ENCODE assay signal across 11 cellular contexts in genomic region chr22:31917227-31917921, GRCh38. TPM values are rescaled to one million over a fixed set of nuclear protein-coding genes. Genes with fewer than 3 reads are reported as not detected.
DNase-seq lines count a peak whose midpoint lies in the region; ATAC-seq, FAIRE-seq and TF ChIP-seq lines count a peak whose summit lies in the region.
"Had no signal": no experiment of that assay in that cellular context is flagged by ENCODE, and none has a peak within 500 bp of the region (broad histone marks: within the 10 kb centered on the region; RNA-seq: fewer than 3 reads in every experiment).

No MANE protein-coding gene starts in this region.

- peak overlapping the region; percentile 66 for H3K4me2 ChIP-seq in GM12878 (ENCODE audit: control insufficient read depth, insufficient read depth)

- no peaks in the 10 kb centered on the region for H3K36me3 Mint-ChIP-seq in activated naive CD4-positive, alpha-beta T cell treated with anti-CD3 and anti-CD28 coated beads, Interleukin-2, amount 50 U/mL, for 72 hours

- H3K9me3 Mint-ChIP-seq in activated naive CD4-positive, alpha-beta T cell treated with anti-CD3 and anti-CD28 coated beads, Interleukin-2, amount 50 U/mL, for 72 hours: no peaks in the 10 kb centered on the region

- intact Hi-C loops in GM12878 (cut with micrococcal nuclease; ENCODE audit: unreplicated experiment): loop anchor here (1.0 kb wide), 1 partner anchor 27 kb away; the partner anchor contains the start of gene YWHAH

- no peak overlapping the region for H3K27ac Mint-ChIP-seq in activated naive CD4-positive, alpha-beta T cell treated with anti-CD3 and anti-CD28 coated beads, Interleukin-2, amount 50 U/mL, for 72 hours

- no peak for FAIRE-seq in GM12878 (lab: Jason Lieb, UNC)
- FAIRE-seq: K562, pancreas had no signal

- H3K9me3 ChIP-seq in GM12878 (replicated peaks; ENCODE audit: control insufficient read depth, insufficient read depth, low read length): no peaks in the 10 kb centered on the region
- H3K9me3 ChIP-seq: pancreas had no signal

- no peaks in the 10 kb centered on the region for H3K79me2 ChIP-seq in GM12878 (ENCODE audit: control insufficient read depth, insufficient read depth, low read length)

- in situ Hi-C loops in GM12878 (cut with MboI): no loop called here

- no peaks in the 10 kb centered on the region for H3K36me3 ChIP-seq in GM12878 (ENCODE audit: control insufficient read depth in 2 of 2, insufficient read depth in 2 of 2, low read length in 1 of 2)
- H3K36me3 ChIP-seq: pancreas had no signal

- no peaks in the 10 kb centered on the region for H4K20me1 ChIP-seq in GM12878 (ENCODE audit: control insufficient read depth, insufficient read depth)

- no peak overlapping the region; the same call in 1 of the 2 replicates for H3K9ac ChIP-seq in GM12878 (ENCODE audit: control insufficient read depth, insufficient read depth, low read length)

- peaks cover 15% of the 10 kb centered on the region for H3K4me1 ChIP-seq in GM12878 (ENCODE audit: control insufficient read depth, insufficient read depth, low read length)
- H3K4me1 ChIP-seq: pancreas had no signal

- peak; percentile 51 to 70; a peak in 2 of 4 replicates for TF ChIP-seq EP300 in GM12878 (IDR thresholded peaks at IDR 0.05; ENCODE audit: borderline replicate concordance in 1 of 2, control insufficient read depth in 1 of 2, low read depth in 2 of 2, low read length in 2 of 2)

- CTCF ChIA-PET in GM12878 (lab: Yijun Ruan, JAX): interaction anchor here (1.0 to 2.0 kb wide), 2 partner anchors 24 to 29 kb away, joined by 3 to 6 read pairs; no protein-coding TSS in a partner anchor

- POLR2A ChIA-PET in GM12878 (lab: Charles Lee): interaction anchor here (0.6 to 0.7 kb wide), 3 partner anchors 66 to 482 kb away, joined by 3 to 7 read pairs (median 4); no protein-coding TSS in a partner anchor

- no peak for TF ChIP-seq RAD21 in GM12878 (IDR thresholded peaks at IDR 0.05; ENCODE audit: insufficient read depth, low read depth, low read length)

- 0% methylated on average over 17 of the region's 17 CpGs for WGBS in GM12878 (ENCODE audit: insufficient coverage, insufficient replicate concordance, low lambda C conversion rate, missing lambda C conversion rate)

- H2AFZ ChIP-seq in GM12878 (ENCODE audit: control insufficient read depth, low read depth, low read length): no peak overlapping the region

- RAD21 ChIA-PET in GM12878 (lab: Charles Lee; ENCODE audit: unreplicated experiment): no interaction called here

- no TSS peak for BruUV-seq in GM12878 (replicated peaks; lab: Mats Ljungman, UMichigan)

- no peak for DNase-seq in activated naive CD4-positive, alpha-beta T cell treated with anti-CD3 and anti-CD28 coated beads, Interleukin-2, amount 50 U/mL, for 72 hours (ENCODE audit: low spot score in 2 of 2)
- no peak for DNase-seq in activated naive CD4-positive, alpha-beta T cell (lab: John Stamatoyannopoulos, UW)
- DNase-seq in GM12878 (ENCODE audit: low read depth, low spot score) (peak; percentile 24), iPS-NIHi11 (ENCODE audit: low spot score) (no peak)
- DNase-seq: glutamatergic neuron had no signal

- H3K27ac ChIP-seq in GM12878 (ENCODE audit: control insufficient read depth, insufficient read depth) (peak overlapping the region; percentile 55), temporal lobe (ENCODE audit: low read depth, low read length) (peak overlapping the region; percentile 44)
- H3K27ac ChIP-seq: pancreas had no signal

- TF ChIP-seq POLR2A in GM12878 (IDR thresholded peaks at IDR 0.05; ENCODE audit: low read depth, low read length): no peak

- no peaks in the 10 kb centered on the region for H3K27me3 ChIP-seq in GM12878 (replicated peaks in 1 of 2; ENCODE audit: control insufficient read depth in 2 of 2, insufficient read depth in 2 of 2, low read length in 1 of 2)
- H3K27me3 ChIP-seq: pancreas had no signal

- SMC1A ChIA-PET in GM12878 (lab: Charles Lee; ENCODE audit: uncharacterized antibody, unreplicated experiment): interaction anchor here (0.7 kb wide), 1 partner anchor 255 kb away, joined by 3 read pairs; the partner anchor contains the start of gene PISD

- H3K4me3 ChIP-seq in GM12878: no peak overlapping the region
- H3K4me3 ChIP-seq: K562, pancreas had no signal

- peak; percentile 43 to 45 for ATAC-seq in activated naive CD4-positive, alpha-beta T cell treated with anti-CD3 and anti-CD28 coated beads, Interleukin-2, amount 50 U/mL, for 72 hours
- peak; percentile 71 for ATAC-seq in HG03432 (IDR thresholded peaks at IDR 0.05; ENCODE audit: unreplicated experiment)
- ATAC-seq in GM12878: peak; percentile 90
- no peak for ATAC-seq in GM21786 (IDR thresholded peaks at IDR 0.05; ENCODE audit: unreplicated experiment)
- ATAC-seq in HG03469 (IDR thresholded peaks at IDR 0.05; ENCODE audit: unreplicated experiment): no peak
- ATAC-seq: K562 had no signal

- TF ChIP-seq CTCF in GM12878 (IDR thresholded peaks at IDR 0.05 in 2 of 3, conservative IDR thresholded peaks at IDR 0.05 in 1 of 3; ENCODE audit: control insufficient read depth in 2 of 3, extremely low read depth in 1 of 3, insufficient read depth in 1 of 3, low read depth in 3 of 3, low read length in 3 of 3): no peak

TF ChIP-seq in GM12878, 131 proteins besides CTCF, POLR2A, EP300 and RAD21 (continues in another document):
- TF ChIP-seq EGR1 (IDR thresholded peaks at IDR 0.05; ENCODE audit: borderline replicate concordance in 1 of 2, low read depth in 2 of 2, low read length in 2 of 2) (peak in 1 of 2 experiments; percentile 66; a peak in 1 of 3 replicates), ZBTB33 (IDR thresholded peaks at IDR 0.05) (no peak), GABPA (IDR thresholded peaks at IDR 0.05; ENCODE audit: low read depth) (no peak), ATF7 (IDR thresholded peaks at IDR 0.05; ENCODE audit: low read depth) (no peak), IRF4 (IDR thresholded peaks at IDR 0.05; ENCODE audit: low read depth, low read length) (peak; percentile 76; the same call in 1 of the 2 replicates), DPF2 (IDR thresholded peaks at IDR 0.05) (peak; percentile 93), PML (IDR thresholded peaks at IDR 0.05; ENCODE audit: low read length) (no peak), NR2F1 (conservative IDR thresholded peaks at IDR 0.05) (peak; percentile 23; the same call in 1 of the 2 replicates), RELB (IDR thresholded peaks at IDR 0.05; ENCODE audit: low read depth) (peak; percentile 75), FOXK2 (IDR thresholded peaks at IDR 0.05) (no peak), IKZF2 (IDR thresholded peaks at IDR 0.05) (peak; percentile 93 to 94), CBFB (IDR thresholded peaks at IDR 0.05; ENCODE audit: low read depth) (no peak), SP1 (IDR thresholded peaks at IDR 0.05; ENCODE audit: low read depth, low read length) (peak; percentile 32), YY1 (IDR thresholded peaks at IDR 0.05; ENCODE audit: low read depth, low read length) (no peak), BCL11A (IDR thresholded peaks at IDR 0.05; ENCODE audit: low read depth, low read length) (peak; percentile 73), WRNIP1 (IDR thresholded peaks at IDR 0.05; ENCODE audit: borderline replicate concordance, low read depth, low read length) (no peak)

RNA-seq across cellular contexts. Expression of gene YWHAH, which starts 27.0 kb away (rescaled TPM):
- total RNA-seq in activated naive CD4-positive, alpha-beta T cell treated with anti-CD3 and anti-CD28 coated beads, Interleukin-2, amount 50 U/mL, for 72 hours: 100 to 1,000 TPM in 1 of 2 donors, 10 to 100 TPM in 1; 95.9 to 143 TPM
- total RNA-seq in GM12878 (2013; cell fraction: nucleolus; rRNA removed): 12.9 and 14.1 TPM in 2 replicates
- total RNA-seq in GM12878 (2014; rRNA removed): 101 and 115 TPM in 2 replicates
- total RNA-seq in GM12878 (2014; rRNA removed; fragmentation: Illumina TruSeq; extraction: Trizol): 90.0 and 97.6 TPM in 2 replicates
- total RNA-seq in GM12878 (2021): 113 and 123 TPM in 2 replicates
- polyA plus RNA-seq in GM12878 (2011; ENCODE audit: low read depth): 53.7 TPM
- polyA plus RNA-seq in GM12878 (2011; rRNA removed): 82.6 and 103 TPM in 2 replicates
- polyA plus RNA-seq in GM12878 (2011; cell fraction: cytosol; rRNA removed): 82.1 and 82.3 TPM in 2 replicates
- polyA plus RNA-seq in GM12878 (2011; cell fraction: nucleus; rRNA removed): 39.5 and 45.5 TPM in 2 replicates
- polyA plus RNA-seq in GM12878 (2012): 55.0 and 66.9 TPM in 2 replicates
- 142 and 145 TPM in 2 replicates for polyA plus RNA-seq in GM12878 (2014; fragmentation: Illumina TruSeq; extraction: Trizol)
- 10 to 100 TPM; 34.2 to 43.7 TPM for polyA plus RNA-seq in GM12878 (2014; fragmentation: Nextera tagmentation; extraction: Ambion mirVana)
- 115 and 126 TPM in 2 replicates for polyA plus RNA-seq in GM12878 (2014; rRNA removed)
- polyA plus RNA-seq in GM12878 (2016; fragmentation: Nextera tagmentation; extraction: Ambion mirVana): 100 to 1,000 TPM; 139 to 197 TPM
- polyA minus RNA-seq in GM12878 (2011; rRNA and poly(A)+ RNA removed): 31.1 and 42.7 TPM in 2 replicates
- 21.4 and 23.7 TPM in 2 replicates for polyA minus RNA-seq in GM12878 (2011; cell fraction: cytosol; rRNA and poly(A)+ RNA removed)
- 8.2 and 15.4 TPM in 2 replicates for polyA minus RNA-seq in GM12878 (2011; cell fraction: nucleus; rRNA and poly(A)+ RNA removed)
- total RNA-seq in temporal lobe: 175 TPM

Comparison
In these comparisons a context has a peak if more than half of its experiments do, and no peak if none do; other contexts are left out.
1. ATAC-seq: peak in activated naive CD4-positive, alpha-beta T cell treated with anti-CD3 and anti-CD28 coated beads, Interleukin-2, amount 50 U/mL, for 72 hours (2 of 2), HG03432 (single experiment) and GM12878 (single experiment); none in GM21786 (single experiment) and HG03469 (single experiment).